ENCODE assay signal across 10 cellular contexts in genomic region chr1:225778412-225778669, GRCh38. TPM values are rescaled to one million over a fixed set of nuclear protein-coding genes. Genes with fewer than 3 reads are reported as not detected.
DNase-seq lines count a peak whose midpoint lies in the region; ATAC-seq and TF ChIP-seq lines count a peak whose summit lies in the region.
"Had no signal": no experiment of that assay in that cellular context is flagged by ENCODE, and none has a peak within 500 bp of the region (broad histone marks: within the 10 kb centered on the region; RNA-seq: fewer than 3 reads in every experiment).

No MANE protein-coding gene starts in this region.

- no peak overlapping the region for H2AFZ ChIP-seq in PC-3 (ENCODE audit: low read length)

- H3K4me2 ChIP-seq in PC-3 (ENCODE audit: low read length): peak overlapping the region; percentile 90

- no peak for TF ChIP-seq CTCF in CD4-positive, alpha-beta T cell (IDR thresholded peaks at IDR 0.05)
- no peak for TF ChIP-seq CTCF in PC-3 (conservative IDR thresholded peaks at IDR 0.05; ENCODE audit: low read depth, low read length)
- no peak for TF ChIP-seq CTCF in fibroblast of mammary gland (conservative IDR thresholded peaks at IDR 0.05; ENCODE audit: control insufficient read depth, insufficient read depth, low read depth, low read length)
- no peak for TF ChIP-seq CTCF in prostate gland (IDR thresholded peaks at IDR 0.05)

- peaks cover 43% of the 10 kb centered on the region for H4K20me1 ChIP-seq in PC-3 (ENCODE audit: low read length)

- 0% methylated on average over 1 of the region's 1 CpG for WGBS in prostate gland

- no peak for ATAC-seq in CD4-positive, alpha-beta T cell (ENCODE audit: poor library complexity)
- no peak for ATAC-seq in PC-3
- no peak for ATAC-seq in HG03521 (IDR thresholded peaks at IDR 0.05; ENCODE audit: unreplicated experiment)

- no peak overlapping the region for H3K27ac Mint-ChIP-seq in CD4-positive, alpha-beta T cell
- no peak overlapping the region for H3K27ac Mint-ChIP-seq in activated CD4-positive, alpha-beta memory T cell treated with anti-CD3 and anti-CD28 coated beads, Interleukin-2, amount 10 ng/mL, durations not matched to agents 7 days and 5 days

- no TSS peak for BruUV-seq in PC-3 (replicated peaks; lab: Mats Ljungman, UMichigan)

- POLR2A ChIA-PET in CD4-positive, alpha-beta T cell (lab: Charles Lee): interaction anchor here (0.7 to 4.4 kb wide), 54 partner anchors 8 to 1161 kb away, joined by 3 to 98 read pairs (median 7); partner anchors contain the start of genes COQ8A, ENAH, EPHX1 and H3-3A
- POLR2A ChIA-PET in PC-3 (lab: Charles Lee; ENCODE audit: unreplicated experiment): interaction anchor here (0.6 to 1.2 kb wide), 5 partner anchors 103 to 318 kb away, joined by 6 to 14 read pairs (median 6); partner anchors contain the start of gene H3-3A
- POLR2A ChIA-PET in activated CD4-positive, alpha-beta memory T cell treated with anti-CD3 and anti-CD28 coated beads, Interleukin-2, amount 10 ng/mL, durations not matched to agents 7 days and 5 days (lab: Charles Lee): interaction anchor here (0.7 to 3.8 kb wide), 39 partner anchors 8 to 1162 kb away, joined by 3 to 82 read pairs (median 5); partner anchors contain the start of genes COQ8A, EPHX1, H3-3A and LBR

- H3K36me3 ChIP-seq in PC-3 (ENCODE audit: low read depth, low read length): peaks cover 21% of the 10 kb centered on the region
- H3K36me3 ChIP-seq in prostate gland: no peaks in the 10 kb centered on the region

- no peaks in the 10 kb centered on the region for H3K9me3 Mint-ChIP-seq in CD4-positive, alpha-beta T cell
- no peaks in the 10 kb centered on the region for H3K9me3 Mint-ChIP-seq in activated CD4-positive, alpha-beta memory T cell treated with anti-CD3 and anti-CD28 coated beads, Interleukin-2, amount 10 ng/mL, durations not matched to agents 7 days and 5 days

- no peak overlapping the region for H3K4me3 Mint-ChIP-seq in CD4-positive, alpha-beta T cell
- H3K4me3 Mint-ChIP-seq in activated CD4-positive, alpha-beta memory T cell treated with anti-CD3 and anti-CD28 coated beads, Interleukin-2, amount 10 ng/mL, durations not matched to agents 7 days and 5 days: no peak overlapping the region

- intact Hi-C loops in CD4-positive, alpha-beta T cell (cut with DNase I, micrococcal nuclease): loop anchor here (5.0 to 10.0 kb wide), 9 partner anchors 89 to 351 kb away; partner anchors contain the start of genes H3-3A (in 1 of the 2), LBR (in 1 of the 2) and SDE2 (in 1 of the 2)
- intact Hi-C loops in PC-3 (cut with micrococcal nuclease): loop anchor here (5.0 kb wide), 1 partner anchor 104 kb away; the partner anchor contains the start of gene TMEM63A
- intact Hi-C loops in prostate gland (cut with DNase I): loop anchor here (2.0 to 5.0 kb wide), 3 partner anchors 32 to 134 kb away; partner anchors contain the start of gene EPHX1

- peak overlapping the region; percentile 91 for H3K9ac ChIP-seq in PC-3 (ENCODE audit: low read length)

- H3K4me1 Mint-ChIP-seq in CD4-positive, alpha-beta T cell (ENCODE audit: low read depth): peaks cover 19% of the 10 kb centered on the region
- peaks cover 33% of the 10 kb centered on the region for H3K4me1 Mint-ChIP-seq in activated CD4-positive, alpha-beta memory T cell treated with anti-CD3 and anti-CD28 coated beads, Interleukin-2, amount 10 ng/mL, durations not matched to agents 7 days and 5 days

- CTCF ChIA-PET in CD4-positive, alpha-beta T cell (lab: Charles Lee): interaction anchor here (1.1 to 2.4 kb wide), 14 partner anchors 9 to 350 kb away, joined by 3 to 20 read pairs (median 5); partner anchors contain the start of genes EPHX1, LBR, PYCR2 and TMEM63A
- CTCF ChIA-PET in PC-3 (lab: Charles Lee): interaction anchor here (0.6 to 1.7 kb wide), 4 partner anchors 32 to 305 kb away, joined by 3 to 11 read pairs (median 6); partner anchors contain the start of gene EPHX1
- CTCF ChIA-PET in activated CD4-positive, alpha-beta memory T cell treated with anti-CD3 and anti-CD28 coated beads, Interleukin-2, amount 10 ng/mL, durations not matched to agents 7 days and 5 days (lab: Charles Lee): interaction anchor here (0.7 to 3.1 kb wide), 28 partner anchors 10 to 629 kb away, joined by 3 to 30 read pairs (median 5); partner anchors contain the start of genes PARP1, PYCR2 and TMEM63A

- no peaks in the 10 kb centered on the region for H3K27me3 ChIP-seq in CD4-positive, alpha-beta T cell (ENCODE audit: control insufficient read depth, insufficient read depth, low read length)
- H3K27me3 ChIP-seq in PC-3 (ENCODE audit: low read length): no peaks in the 10 kb centered on the region
- no peaks in the 10 kb centered on the region for H3K27me3 ChIP-seq in prostate gland (replicated peaks; ENCODE audit: insufficient read depth)

- H3K4me3 ChIP-seq in PC-3 (ENCODE audit: low read length) (peak overlapping the region; percentile 78), fibroblast of mammary gland (ENCODE audit: control insufficient read depth, low read depth, low read length) (peak overlapping the region; percentile 97), prostate gland (peak overlapping the region; percentile 65 to 70)

- no peak for TF ChIP-seq POLR2A in prostate gland (IDR thresholded peaks at IDR 0.05)

- H3K27me3 Mint-ChIP-seq in CD4-positive, alpha-beta T cell: no peaks in the 10 kb centered on the region
- H3K27me3 Mint-ChIP-seq in activated CD4-positive, alpha-beta memory T cell treated with anti-CD3 and anti-CD28 coated beads, Interleukin-2, amount 10 ng/mL, durations not matched to agents 7 days and 5 days: no peaks in the 10 kb centered on the region

- H3F3A ChIP-seq in PC-3 (ENCODE audit: low read length, unreplicated experiment): peaks cover under 1% of the 10 kb centered on the region

- H3K36me3 Mint-ChIP-seq in CD4-positive, alpha-beta T cell (ENCODE audit: low read depth): peaks cover 27% of the 10 kb centered on the region
- H3K36me3 Mint-ChIP-seq in activated CD4-positive, alpha-beta memory T cell treated with anti-CD3 and anti-CD28 coated beads, Interleukin-2, amount 10 ng/mL, durations not matched to agents 7 days and 5 days (ENCODE audit: low read depth): peaks cover 29% of the 10 kb centered on the region

- H3K27ac ChIP-seq in CD4-positive, alpha-beta T cell (ENCODE audit: low read depth, low read length): peak overlapping the region; percentile 97
- H3K27ac ChIP-seq in PC-3 (ENCODE audit: low read length) (peak overlapping the region; percentile 84), prostate gland (peak overlapping the region; percentile 92 to 96)

- no peaks in the 10 kb centered on the region for H3K9me3 ChIP-seq in CD4-positive, alpha-beta T cell (ENCODE audit: control insufficient read depth, low read length)
- H3K9me3 ChIP-seq in PC-3 (ENCODE audit: low read length): no peaks in the 10 kb centered on the region
- no peaks in the 10 kb centered on the region for H3K9me3 ChIP-seq in prostate gland

- peaks cover 66% of the 10 kb centered on the region for H3K79me2 ChIP-seq in PC-3 (ENCODE audit: low read length)

- H3K9me2 ChIP-seq in PC-3 (replicated peaks; ENCODE audit: low read length): no peaks in the 10 kb centered on the region

- H3K4me1 ChIP-seq in PC-3 (ENCODE audit: insufficient read depth, low read length) (peaks cover 41% of the 10 kb centered on the region), prostate gland (replicated peaks) (peaks cover 10% of the 10 kb centered on the region)

- DNase-seq in CD4-positive, alpha-beta T cell: no peak
- DNase-seq in PC-3 (no peak), fibroblast of mammary gland (ENCODE audit: low read depth) (no peak), prostate gland (ENCODE audit: low spot score) (no peak), NK-92 (lab: John Stamatoyannopoulos, UW; ENCODE audit: unreplicated experiment) (no peak), middle frontal gyrus (ENCODE audit: extremely low spot score, low spot score) (no peak)
- no peak for DNase-seq in activated CD4-positive, alpha-beta memory T cell treated with anti-CD3 and anti-CD28 coated beads, Interleukin-2, amount 10 ng/mL, durations not matched to agents 7 days and 5 days
- DNase-seq: amniotic stem cell, occipital lobe had no signal

RNA-seq across cellular contexts. Expression of gene SRP9, which starts 0.7 kb away (rescaled TPM):
- 10 to 100 TPM; 63.7 to 69.8 TPM for total RNA-seq in CD4-positive, alpha-beta T cell
- total RNA-seq in PC-3 (2014; rRNA removed) (241 and 306 TPM in 2 replicates), prostate gland (100 to 1,000 TPM; 168 to 324 TPM)
- 100 to 1,000 TPM; 246 to 253 TPM for total RNA-seq in activated CD4-positive, alpha-beta memory T cell treated with anti-CD3 and anti-CD28 coated beads, Interleukin-2, amount 10 ng/mL, durations not matched to agents 7 days and 5 days

RNA-seq across cellular contexts. Expression of gene EPHX1, which starts 31.6 kb away (rescaled TPM):
- under 1 TPM; 0.34 to 0.47 TPM for total RNA-seq in CD4-positive, alpha-beta T cell
- total RNA-seq in PC-3 (2014; rRNA removed) (54.6 and 69.2 TPM in 2 replicates), prostate gland (100 to 1,000 TPM; 151 to 232 TPM)
- total RNA-seq in activated CD4-positive, alpha-beta memory T cell treated with anti-CD3 and anti-CD28 coated beads, Interleukin-2, amount 10 ng/mL, durations not matched to agents 7 days and 5 days: 1 to 10 TPM in 1 of 2 experiments, under 1 TPM in 1; 0.93 to 1.0 TPM

Comparison
In these comparisons a context has a peak if more than half of its experiments do, and no peak if none do; other contexts are left out.
1. RNA of gene EPHX1, which starts 31.6 kb away (total RNA-seq): 151 to 232 TPM in prostate gland and 54.6 to 69.2 TPM in PC-3; 0.93 to 1.0 TPM in activated CD4-positive, alpha-beta memory T cell treated with anti-CD3 and anti-CD28 coated beads, Interleukin-2, amount 10 ng/mL, durations not matched to agents 7 days and 5 days and 0.34 to 0.47 TPM in CD4-positive, alpha-beta T cell; every median in the first group is over 10 times any median in the second.
2. Peak in every context shown above with its lines, with median percentiles within 50 percentile points of each other: H3K27ac ChIP-seq and H3K4me3 ChIP-seq.